Comparison of ENCODE assay signal across 9 cellular contexts in genomic region chr9:4689687-4690104, GRCh38. TPM values are rescaled to one million over a fixed set of nuclear protein-coding genes. Genes with fewer than 3 reads are reported as not detected.
DNase-seq lines count a peak whose midpoint lies in the region; ATAC-seq and TF ChIP-seq lines count a peak whose summit lies in the region.
"Had no signal": no experiment of that assay in that cellular context is flagged by ENCODE, and none has a peak within 500 bp of the region (broad histone marks: within the 10 kb centered on the region; RNA-seq: fewer than 3 reads in every experiment).

No MANE protein-coding gene starts in this region.

- H3K14ac ChIP-seq in H9 (ENCODE audit: insufficient read depth, low read length): no peak overlapping the region

- POLR2A ChIA-PET in CD8-positive, alpha-beta T cell (lab: Charles Lee): no interaction called here

- H4K20me1 ChIP-seq in H9 (ENCODE audit: control insufficient read depth, insufficient read depth, insufficient read length): no peaks in the 10 kb centered on the region

- no peak for ATAC-seq in CD8-positive, alpha-beta T cell
- ATAC-seq in GM19438 (IDR thresholded peaks at IDR 0.05; ENCODE audit: low read depth, unreplicated experiment) (peak; percentile 65), HG03175 (IDR thresholded peaks at IDR 0.05; ENCODE audit: unreplicated experiment) (peak; percentile 52)

- no peak overlapping the region for H2BK5ac ChIP-seq in H9 (ENCODE audit: insufficient read length, low read length)

- no peak overlapping the region for H3K4ac ChIP-seq in H9 (ENCODE audit: low read depth, low read length)

- H3K4me1 Mint-ChIP-seq in CD8-positive, alpha-beta T cell (ENCODE audit: low read depth): peaks cover 53% of the 10 kb centered on the region
- peaks cover 0 to 2% of the 10 kb centered on the region in 2 experiments; a peak in 1 of 4 replicates for H3K4me1 Mint-ChIP-seq in H9
- H3K4me1 Mint-ChIP-seq: nephron had no signal

- H3K36me3 Mint-ChIP-seq in CD8-positive, alpha-beta T cell: peaks cover 64% of the 10 kb centered on the region
- peaks cover 10 to 35% (median 32%) of the 10 kb centered on the region in 3 experiments; a peak in 6 of 7 replicates for H3K36me3 Mint-ChIP-seq in H9 (ENCODE audit: insufficient read depth in 1 of 3, low read depth in 3 of 3)

- H4K8ac ChIP-seq in H9 (replicated peaks; ENCODE audit: insufficient read length, low read depth, low read length): no peak overlapping the region

- no peaks in the 10 kb centered on the region for H3K9me3 ChIP-seq in CD8-positive, alpha-beta T cell (ENCODE audit: low read length)
- H3K9me3 ChIP-seq in H9 (ENCODE audit: control insufficient read depth, low read depth, low read length): no peaks in the 10 kb centered on the region

- H3K79me1 ChIP-seq in H9 (ENCODE audit: insufficient read depth, low read depth, low read length, poor library complexity, severe bottlenecking): no peaks in the 10 kb centered on the region

- H2AFZ ChIP-seq in H9 (ENCODE audit: low read length): no peak overlapping the region

- no peak overlapping the region for H2BK120ac ChIP-seq in H9 (ENCODE audit: low read depth, low read length, poor library complexity, severe bottlenecking)

- H3K4me3 ChIP-seq in CD8-positive, alpha-beta T cell (ENCODE audit: low read depth, low read length): no peak overlapping the region

- no peaks in the 10 kb centered on the region for H3K4me1 ChIP-seq in CD8-positive, alpha-beta T cell (ENCODE audit: insufficient read depth, low read length)
- H3K4me1 ChIP-seq in H9 (ENCODE audit: insufficient read depth, low read length): no peaks in the 10 kb centered on the region

- H3T11ph ChIP-seq in H9 (ENCODE audit: low read length): no peak overlapping the region

- no peaks in the 10 kb centered on the region for H3K27me3 Mint-ChIP-seq in CD8-positive, alpha-beta T cell (ENCODE audit: low read depth)
- no peaks in the 10 kb centered on the region for H3K27me3 Mint-ChIP-seq in H9 (ENCODE audit: low read depth)

- no peak overlapping the region for H4K5ac ChIP-seq in H9 (ENCODE audit: insufficient read length, low read depth, low read length)

- peaks cover 6% of the 10 kb centered on the region for H3K36me3 ChIP-seq in CD8-positive, alpha-beta T cell (ENCODE audit: insufficient read depth, low read length)

- peak overlapping the region; percentile 58 for H3K27ac Mint-ChIP-seq in CD8-positive, alpha-beta T cell
- H3K27ac Mint-ChIP-seq in H9: peak overlapping the region in 1 of 3 experiments; percentile 87; a peak in 1 of 7 replicates
- H3K27ac Mint-ChIP-seq: nephron had no signal

- H3K23ac ChIP-seq in H9 (ENCODE audit: insufficient read length, low read depth, low read length): no peak overlapping the region

- DNase-seq in CD8-positive, alpha-beta T cell: no peak
- DNase-seq in epithelial cell of prostate (ENCODE audit: low read depth, low spot score) (no peak), SK-N-DZ (ENCODE audit: low spot score) (no peak), H9 (no peak), SW 1271 (lab: John Stamatoyannopoulos, UW) (no peak), DMS 273 treated with DMSO at 0.1 percent for 48 hours (lab: John Stamatoyannopoulos, UW) (no peak)

- H3K23me2 ChIP-seq in H9 (ENCODE audit: insufficient read length, low read depth, low read length, poor library complexity, severe bottlenecking): no peaks in the 10 kb centered on the region

- no peaks in the 10 kb centered on the region for H3K27me3 ChIP-seq in CD8-positive, alpha-beta T cell (ENCODE audit: insufficient read depth, low read length)
- no peaks in the 10 kb centered on the region for H3K27me3 ChIP-seq in H9 (ENCODE audit: insufficient read depth, low read length)

- no peak overlapping the region for H2BK15ac ChIP-seq in H9 (ENCODE audit: low read depth, low read length)

- TF ChIP-seq CTCF in CD8-positive, alpha-beta T cell (IDR thresholded peaks at IDR 0.05): no peak
- no peak for TF ChIP-seq CTCF in H9 (conservative IDR thresholded peaks at IDR 0.05)

- H3K27ac ChIP-seq in CD8-positive, alpha-beta T cell (ENCODE audit: low read depth, low read length): no peak overlapping the region
- peak overlapping the region; percentile 38 for H3K27ac ChIP-seq in epithelial cell of prostate
- no peak overlapping the region for H3K27ac ChIP-seq in H9 (ENCODE audit: insufficient read length, low read depth, low read length)

- no peak overlapping the region for H4K91ac ChIP-seq in H9 (ENCODE audit: insufficient read length, low read depth, low read length)

- H3K9ac ChIP-seq in H9 (ENCODE audit: extremely low read depth, insufficient read length, low read length): no peak overlapping the region

- no peaks in the 10 kb centered on the region for H3K9me3 Mint-ChIP-seq in CD8-positive, alpha-beta T cell
- H3K9me3 Mint-ChIP-seq in H9: no peaks in the 10 kb centered on the region
- H3K9me3 Mint-ChIP-seq: nephron had no signal

- no peak overlapping the region for H3K18ac ChIP-seq in H9 (ENCODE audit: insufficient read length, low read depth, low read length)

- no peak overlapping the region for H2BK12ac ChIP-seq in H9 (ENCODE audit: insufficient read length, low read depth, low read length)

- H3K56ac ChIP-seq in H9 (ENCODE audit: insufficient read length, low read depth, low read length): no peak overlapping the region

- H3K4me3 Mint-ChIP-seq in CD8-positive, alpha-beta T cell: no peak overlapping the region
- no peak overlapping the region for H3K4me3 Mint-ChIP-seq in H9
- H3K4me3 Mint-ChIP-seq: nephron had no signal

- CTCF ChIA-PET in CD8-positive, alpha-beta T cell (lab: Charles Lee): no interaction called here

- H2AK5ac ChIP-seq in H9 (ENCODE audit: insufficient read length, low read length): no peak overlapping the region

- H2BK20ac ChIP-seq in H9 (ENCODE audit: low read depth, low read length, poor library complexity, severe bottlenecking): no peak overlapping the region

- H3K79me2 ChIP-seq in H9 (ENCODE audit: insufficient read depth, low read length): 0 out of 2 replicates have a peak, but pooled peaks cover 1% of the 10 kb centered on the region

- intact Hi-C loops in CD8-positive, alpha-beta T cell (cut with DNase I, micrococcal nuclease): loop anchor here (5.0 to 10.0 kb wide), 3 partner anchors 32 to 1845 kb away; partner anchors contain the start of genes CD274 (in 1 of the 2) and PUM3 (in 1 of the 2)

- no CpG with 5 or more reads among the region's 1 CpG for WGBS in H9 (ENCODE audit: extremely low coverage, insufficient read length, low lambda C conversion rate)

- H3K4me2 ChIP-seq in H9 (ENCODE audit: insufficient read depth, insufficient read length, low read length): no peak overlapping the region

RNA-seq across cellular contexts. Expression of gene CDC37L1, which starts 10.3 kb away (rescaled TPM):
- 10 to 100 TPM; 35.1 to 36.1 TPM for total RNA-seq in CD8-positive, alpha-beta T cell
- 4.5 and 7.7 TPM in 2 replicates for polyA plus RNA-seq in SK-N-DZ (2014; cell fraction: cytosol; rRNA removed)
- 4.5 and 4.7 TPM in 2 replicates for polyA plus RNA-seq in SK-N-DZ (2014; cell fraction: nucleus; rRNA removed)
- 17.6 and 19.0 TPM in 2 replicates for total RNA-seq in H9 (2021)

RNA-seq across cellular contexts. Expression of gene SPATA6L, which starts 23.4 kb away (rescaled TPM):
- 1 to 10 TPM; 2.6 to 3.3 TPM for total RNA-seq in CD8-positive, alpha-beta T cell
- polyA plus RNA-seq in SK-N-DZ (2014; cell fraction: cytosol; rRNA removed): not detected in 2 replicates
- polyA plus RNA-seq in SK-N-DZ (2014; cell fraction: nucleus; rRNA removed): not detected in 2 replicates
- 0.75 and 0.87 TPM in 2 replicates for total RNA-seq in H9 (2021)

RNA-seq across cellular contexts. Expression of gene PLPP6, which starts 27.6 kb away (rescaled TPM):
- 1 to 10 TPM; 4.4 TPM for total RNA-seq in CD8-positive, alpha-beta T cell
- 7.4 and 9.4 TPM in 2 replicates for polyA plus RNA-seq in SK-N-DZ (2014; cell fraction: cytosol; rRNA removed)
- polyA plus RNA-seq in SK-N-DZ (2014; cell fraction: nucleus; rRNA removed): 4.6 and 8.9 TPM in 2 replicates
- total RNA-seq in H9 (2021): 7.1 and 7.6 TPM in 2 replicates

RNA-seq across cellular contexts. Expression of gene AK3, which starts 51.3 kb away (rescaled TPM):
- total RNA-seq in CD8-positive, alpha-beta T cell: 10 to 100 TPM; 15.2 to 18.8 TPM
- polyA plus RNA-seq in SK-N-DZ (2014; cell fraction: cytosol; rRNA removed): 30.0 and 30.1 TPM in 2 replicates
- 47.7 and 56.8 TPM in 2 replicates for polyA plus RNA-seq in SK-N-DZ (2014; cell fraction: nucleus; rRNA removed)
- total RNA-seq in H9 (2021): 41.5 and 42.7 TPM in 2 replicates
